In the genomic region with DNA sequence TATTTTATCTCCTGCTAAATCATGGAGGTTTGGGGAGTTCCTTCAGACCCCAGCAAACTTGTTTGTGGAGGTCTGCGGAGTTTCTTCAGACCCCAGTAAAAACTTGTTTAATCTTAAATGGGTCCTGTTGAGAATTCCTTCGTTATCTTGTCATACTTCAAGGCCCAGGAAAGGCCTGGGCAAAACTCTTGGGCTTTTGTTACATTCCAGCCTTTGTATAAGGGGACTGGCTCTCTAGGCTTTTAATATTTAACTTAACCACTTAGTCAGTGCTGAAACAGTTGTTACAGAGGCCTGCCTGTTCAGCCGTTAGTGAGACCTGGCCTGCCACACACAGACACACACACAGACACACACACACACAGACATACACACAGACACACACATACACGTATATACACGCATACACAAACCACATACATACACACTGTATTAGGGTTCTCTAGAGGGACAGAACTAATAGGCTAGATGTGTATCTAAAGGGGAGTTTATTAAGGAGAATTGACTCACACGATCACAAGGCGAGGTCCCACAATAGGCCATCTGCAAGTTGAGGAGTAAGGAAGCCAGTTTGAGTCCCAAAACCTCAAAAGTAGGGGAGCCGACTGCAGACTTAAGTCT, we compare ENCODE assay signal across 1 cellular context.
TF ChIP-seq lines count a peak whose summit lies in the region.

No MANE protein-coding gene starts in this region.

TF ChIP-seq in HepG2, 621 proteins besides CTCF, POLR2A, EP300 and RAD21 (continued from another document):
- TF ChIP-seq EEA1 (CRISPR knock-in tag; IDR thresholded peaks at IDR 0.05; ENCODE audit: borderline replicate concordance) (0 out of 2 replicates have a peak, but pooled peaks have one; percentile 83), MATR3 (CRISPR knock-in tag; IDR thresholded peaks at IDR 0.05) (no peak)
- TF ChIP-seq, protein P1, sequence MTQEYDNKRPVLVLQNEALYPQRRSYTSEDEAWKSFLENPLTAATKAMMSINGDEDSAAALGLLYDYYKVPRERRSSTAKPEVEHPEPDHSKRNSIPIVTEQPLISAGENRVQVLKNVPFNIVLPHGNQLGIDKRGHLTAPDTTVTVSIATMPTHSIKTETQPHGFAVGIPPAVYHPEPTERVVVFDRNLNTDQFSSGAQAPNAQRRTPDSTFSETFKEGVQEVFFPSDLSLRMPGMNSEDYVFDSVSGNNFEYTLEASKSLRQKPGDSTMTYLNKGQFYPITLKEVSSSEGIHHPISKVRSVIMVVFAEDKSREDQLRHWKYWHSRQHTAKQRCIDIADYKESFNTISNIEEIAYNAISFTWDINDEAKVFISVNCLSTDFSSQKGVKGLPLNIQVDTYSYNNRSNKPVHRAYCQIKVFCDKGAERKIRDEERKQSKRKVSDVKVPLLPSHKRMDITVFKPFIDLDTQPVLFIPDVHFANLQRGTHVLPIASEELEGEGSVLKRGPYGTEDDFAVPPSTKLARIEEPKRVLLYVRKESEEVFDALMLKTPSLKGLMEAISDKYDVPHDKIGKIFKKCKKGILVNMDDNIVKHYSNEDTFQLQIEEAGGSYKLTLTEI (CRISPR knock-in tag; conservative IDR thresholded peaks at IDR 0.05), result no peak
